Comparison of ENCODE assay signal across 30 cellular contexts in genomic region chr1:31264790-31265386, GRCh38. TPM values are rescaled to one million over a fixed set of nuclear protein-coding genes. Genes with fewer than 3 reads are reported as not detected.
DNase-seq lines count a peak whose midpoint lies in the region; ATAC-seq and TF ChIP-seq lines count a peak whose summit lies in the region.
"Had no signal": no experiment of that assay in that cellular context is flagged by ENCODE, and none has a peak within 500 bp of the region (broad histone marks: within the 10 kb centered on the region; RNA-seq: fewer than 3 reads in every experiment).

No MANE protein-coding gene starts in this region.

- POLR2A ChIA-PET in MCF 10A (lab: Yijun Ruan, JAX): interaction anchor here (1.3 to 2.6 kb wide), 2 partner anchors 9 to 149 kb away, joined by 3 to 9 read pairs; no protein-coding TSS in a partner anchor

- H3K27me3 Mint-ChIP-seq in MCF 10A (ENCODE audit: insufficient read depth, unreplicated experiment): no peaks in the 10 kb centered on the region
- H3K27me3 Mint-ChIP-seq: activated CD8-positive, alpha-beta memory T cell treated with anti-CD3 and anti-CD28 coated beads, Interleukin-2, amount 10 ng/mL, durations not matched to agents 7 days and 5 days; central memory CD8-positive, alpha-beta T cell had no signal

- H3K4me1 Mint-ChIP-seq in MCF 10A (ENCODE audit: insufficient read depth, unreplicated experiment): no peaks in the 10 kb centered on the region
- H3K4me1 Mint-ChIP-seq: activated CD8-positive, alpha-beta memory T cell treated with anti-CD3 and anti-CD28 coated beads, Interleukin-2, amount 10 ng/mL, durations not matched to agents 7 days and 5 days; central memory CD8-positive, alpha-beta T cell; natural killer cell had no signal

- WGBS in adrenal gland, 4 donors: 44 to 92% (median 54%) methylated on average over 1 of the region's 1 CpG
- 90% methylated on average over 1 of the region's 1 CpG for whole genome bisulfite sequencing in right cardiac atrium

- H3K9ac ChIP-seq in skeletal muscle tissue (ENCODE audit: low read depth in 1 of 3, low read length in 3 of 3): no peak overlapping the region

- no peak overlapping the region for H3K4me3 Mint-ChIP-seq in MCF 10A (ENCODE audit: unreplicated experiment)
- H3K4me3 Mint-ChIP-seq: activated CD8-positive, alpha-beta memory T cell treated with anti-CD3 and anti-CD28 coated beads, Interleukin-2, amount 10 ng/mL, durations not matched to agents 7 days and 5 days; activated T-cell treated with anti-CD3 and anti-CD28 coated beads, Interleukin-2, amount 50 U/mL, for 4 hours; central memory CD8-positive, alpha-beta T cell; natural killer cell had no signal

- CTCF ChIA-PET in MCF 10A (lab: Yijun Ruan, JAX): interaction anchor here (0.5 to 3.7 kb wide), 2 partner anchors 80 to 428 kb away, joined by 4 to 16 read pairs; no protein-coding TSS in a partner anchor

- H3K4me1 ChIP-seq in breast epithelium (no peaks in the 10 kb centered on the region), adrenal gland (replicated peaks in 1 of 2) (peaks cover 15 to 36% of the 10 kb centered on the region in 2 donors), right cardiac atrium (ENCODE audit: control insufficient read depth, insufficient read depth, low read length) (peaks cover 2% of the 10 kb centered on the region), skeletal muscle tissue (ENCODE audit: control insufficient read depth in 3 of 3, insufficient read depth in 3 of 3, low read length in 3 of 3) (peaks cover 11 to 34% (median 14%) of the 10 kb centered on the region in 3 donors), SJCRH30 (no peaks in the 10 kb centered on the region)
- H3K4me1 ChIP-seq: A549, uterus had no signal

- intact Hi-C loops in MCF 10A (cut with micrococcal nuclease) (no loop called here), breast epithelium (cut with DNase I; ENCODE audit: low total_unique reads) (no loop called here), adrenal gland (cut with DNase I) (no loop called here), right cardiac atrium (cut with DNase I) (no loop called here)

- no peak overlapping the region for H3K27ac Mint-ChIP-seq in MCF 10A (ENCODE audit: low read depth, unreplicated experiment)
- H3K27ac Mint-ChIP-seq: activated CD8-positive, alpha-beta memory T cell treated with anti-CD3 and anti-CD28 coated beads, Interleukin-2, amount 10 ng/mL, durations not matched to agents 7 days and 5 days; natural killer cell had no signal

- H3K36me3 Mint-ChIP-seq in MCF 10A (ENCODE audit: insufficient read depth, unreplicated experiment): peaks cover 76% of the 10 kb centered on the region

- H3K27me3 ChIP-seq in breast epithelium: no peaks in the 10 kb centered on the region
- H3K27me3 ChIP-seq in adrenal gland: no peaks in the 10 kb centered on the region
- H3K27me3 ChIP-seq in right cardiac atrium (ENCODE audit: control insufficient read depth, insufficient read depth): no peaks in the 10 kb centered on the region
- no peaks in the 10 kb centered on the region for H3K27me3 ChIP-seq in skeletal muscle tissue (ENCODE audit: control insufficient read depth in 3 of 3, insufficient read depth in 3 of 3, low read length in 3 of 3)
- H3K27me3 ChIP-seq in SJCRH30: no peaks in the 10 kb centered on the region
- H3K27me3 ChIP-seq: esophagus muscularis mucosa, uterus had no signal

- H3K9me3 Mint-ChIP-seq in MCF 10A (ENCODE audit: unreplicated experiment): no peaks in the 10 kb centered on the region
- H3K9me3 Mint-ChIP-seq: activated T-cell treated with anti-CD3 and anti-CD28 coated beads, Interleukin-2, amount 50 U/mL, for 4 hours; central memory CD8-positive, alpha-beta T cell; natural killer cell had no signal

- no peak for TF ChIP-seq CTCF in MCF 10A (IDR thresholded peaks at IDR 0.05; ENCODE audit: unreplicated experiment)
- no peak for TF ChIP-seq CTCF in breast epithelium (IDR thresholded peaks at IDR 0.05)
- no peak for TF ChIP-seq CTCF in adrenal gland (IDR thresholded peaks at IDR 0.05)

- no peaks in the 10 kb centered on the region for H3K36me3 ChIP-seq in breast epithelium
- peaks cover 0 to 41% of the 10 kb centered on the region in 2 donors for H3K36me3 ChIP-seq in adrenal gland (replicated peaks in 1 of 2)
- H3K36me3 ChIP-seq in skeletal muscle tissue (ENCODE audit: control insufficient read depth in 3 of 3, insufficient read depth in 3 of 3, low read length in 3 of 3): peaks cover 12 to 40% (median 35%) of the 10 kb centered on the region in 3 donors
- H3K36me3 ChIP-seq in SJCRH30: peaks cover 83% of the 10 kb centered on the region
- H3K36me3 ChIP-seq: uterus had no signal

- H3K27ac ChIP-seq in breast epithelium: no peak overlapping the region
- H3K27ac ChIP-seq in adrenal gland: peak overlapping the region in 2 of 5 donors; percentile 21 to 50
- no peak overlapping the region for H3K27ac ChIP-seq in right cardiac atrium (ENCODE audit: low read length)
- peak overlapping the region; percentile 66 for H3K27ac ChIP-seq in skeletal muscle tissue (ENCODE audit: low read depth, low read length)
- no peak overlapping the region for H3K27ac ChIP-seq in SJCRH30
- H3K27ac ChIP-seq: A549, esophagus muscularis mucosa, thoracic aorta, uterus had no signal

- ATAC-seq in right cardiac atrium (peak; percentile 16 to 45), GM21515 (IDR thresholded peaks at IDR 0.05; ENCODE audit: unreplicated experiment) (no peak), HG03196 (IDR thresholded peaks at IDR 0.05; ENCODE audit: unreplicated experiment) (no peak)
- ATAC-seq: A549; activated CD8-positive, alpha-beta memory T cell treated with anti-CD3 and anti-CD28 coated beads, Interleukin-2, amount 10 ng/mL, durations not matched to agents 7 days and 5 days; activated T-cell treated with anti-CD3 and anti-CD28 coated beads, Interleukin-2, amount 50 U/mL, for 4 hours; natural killer cell had no signal

- TF ChIP-seq POLR2A in breast epithelium (IDR thresholded peaks at IDR 0.05): no peak
- no peak for TF ChIP-seq POLR2A in adrenal gland (IDR thresholded peaks at IDR 0.05)

- BruUV-seq in MCF 10A (replicated peaks; lab: Mats Ljungman, UMichigan): no TSS peak

- H3K4me3 ChIP-seq in breast epithelium (no peak overlapping the region), adrenal gland (no peak overlapping the region), right cardiac atrium (ENCODE audit: low read length) (no peak overlapping the region), skeletal muscle tissue (ENCODE audit: low read length in 3 of 3) (peak overlapping the region in 1 of 3 donors; percentile 1), SJCRH30 (no peak overlapping the region)
- H3K4me3 ChIP-seq: A549, esophagus muscularis mucosa, lung, smooth muscle cell, thoracic aorta, uterus had no signal

- H3K9me3 ChIP-seq in breast epithelium: no peaks in the 10 kb centered on the region
- no peaks in the 10 kb centered on the region for H3K9me3 ChIP-seq in adrenal gland (replicated peaks in 1 of 3)
- H3K9me3 ChIP-seq in right cardiac atrium (ENCODE audit: control insufficient read depth, low read length): no peaks in the 10 kb centered on the region
- H3K9me3 ChIP-seq in skeletal muscle tissue (ENCODE audit: control insufficient read depth in 3 of 3, low read length in 3 of 3): no peaks in the 10 kb centered on the region
- no peaks in the 10 kb centered on the region for H3K9me3 ChIP-seq in SJCRH30 (replicated peaks)
- H3K9me3 ChIP-seq: A549, esophagus muscularis mucosa, thoracic aorta, uterus had no signal

- DNase-seq in MCF 10A (ENCODE audit: unreplicated experiment): peak; percentile 37
- DNase-seq in breast epithelium (ENCODE audit: low spot score in 2 of 2): no peak
- peak; percentile 36 to 81 (median 57) for DNase-seq in adrenal gland
- DNase-seq in right cardiac atrium: no peak
- no peak for DNase-seq in SJCRH30
- DNase-seq: activated CD4-positive, alpha-beta T cell treated with anti-CD3 and anti-CD28 coated beads, Interleukin-2, amount 50 U/mL, for 1 hour; activated CD8-positive, alpha-beta memory T cell treated with anti-CD3 and anti-CD28 coated beads, Interleukin-2, amount 10 ng/mL, durations not matched to agents 7 days and 5 days; activated gamma-delta T cell treated with Interleukin-2 at 50 U/mL for 16 hours; activated T-cell treated with anti-CD3 and anti-CD28 coated beads, Interleukin-2, amount 50 U/mL, for 4 hours; DND-41; foreskin fibroblast; kidney; natural killer cell; NCI-H1436; NCI-H2081 treated with DMSO at 0.1 percent for 48 hours; NCI-H774; occipital lobe; stimulated activated naive CD4-positive, alpha-beta T cell treated with Interleukin-2 at 50 U/mL for 16 hours; T1000; uterus had no signal

RNA-seq across cellular contexts. Expression of gene NKAIN1, which starts 25.2 kb away (rescaled TPM):
- total RNA-seq in MCF 10A (2022) (0.12 TPM in 1 of 2 replicates, not detected in the other), breast epithelium (1 to 10 TPM in 1 of 3 donors, under 1 TPM in 1, not detected in 1; 0.16 to 2.0 TPM), adrenal gland (100 to 1,000 TPM in 1 of 8 donors, 10 to 100 TPM in 3, 1 to 10 TPM in 4; 2.9 to 121 (median 8.5) TPM), right cardiac atrium (not detected), skeletal muscle tissue (not detected)
- polyA plus RNA-seq in adrenal gland (100 to 1,000 TPM in 1 of 3 donors, 10 to 100 TPM in 1, 1 to 10 TPM in 1; 9.4 to 195 (median 10.7) TPM), right cardiac atrium (0.02 TPM)
- 20.2 and 20.9 TPM in 2 replicates for total RNA-seq in SJCRH30 (2014; rRNA removed; shearing (Covaris generic))
- total RNA-seq: dermis microvascular lymphatic vessel endothelial cell, esophagus muscularis mucosa, lung, natural killer cell, smooth muscle cell, thoracic aorta had no signal

RNA-seq across cellular contexts. Expression of gene SNRNP40, which starts 31.7 kb away (rescaled TPM):
- total RNA-seq in MCF 10A (2022): 65.4 and 72.8 TPM in 2 replicates
- total RNA-seq in breast epithelium: 10 to 100 TPM; 40.2 to 73.4 (median 66.6) TPM
- total RNA-seq in adrenal gland: 10 to 100 TPM; 25.9 to 58.7 (median 41.3) TPM
- 10 to 100 TPM; 12.0 to 37.1 (median 15.9) TPM for polyA plus RNA-seq in adrenal gland
- 10 to 100 TPM; 20.9 to 28.2 (median 25.3) TPM for total RNA-seq in right cardiac atrium
- polyA plus RNA-seq in right cardiac atrium: 13.9 TPM
- total RNA-seq in skeletal muscle tissue: 84.5 TPM
- 262 and 267 TPM in 2 replicates for total RNA-seq in SJCRH30 (2014; rRNA removed; shearing (Covaris generic))

RNA-seq across cellular contexts. Expression of gene ZCCHC17, which starts 31.9 kb away (rescaled TPM):
- 29.3 and 40.0 TPM in 2 replicates for total RNA-seq in MCF 10A (2022)
- 10 to 100 TPM; 24.6 to 42.9 (median 29.6) TPM for total RNA-seq in breast epithelium
- 10 to 100 TPM; 20.9 to 49.8 (median 26.2) TPM for total RNA-seq in adrenal gland
- polyA plus RNA-seq in adrenal gland: 10 to 100 TPM; 31.5 to 62.1 (median 45.1) TPM
- total RNA-seq in right cardiac atrium: 10 to 100 TPM; 14.7 to 21.7 (median 20.0) TPM
- 23.5 TPM for polyA plus RNA-seq in right cardiac atrium
- total RNA-seq in skeletal muscle tissue: 19.8 TPM
- total RNA-seq in SJCRH30 (2014; rRNA removed; shearing (Covaris generic)): 44.9 and 46.5 TPM in 2 replicates

Comparison
In these comparisons a context has a peak if more than half of its experiments do, and no peak if none do; other contexts are left out.
1. DNase-seq: peak in MCF 10A (single experiment) and adrenal gland (7 of 7); none in breast epithelium (0 of 2), right cardiac atrium (0 of 3) and SJCRH30 (0 of 2).
2. ATAC-seq: peak in right cardiac atrium (2 of 2); none in GM21515 (single experiment) and HG03196 (single experiment).